ENCODE assay signal across 8 cellular contexts in the genomic region with DNA sequence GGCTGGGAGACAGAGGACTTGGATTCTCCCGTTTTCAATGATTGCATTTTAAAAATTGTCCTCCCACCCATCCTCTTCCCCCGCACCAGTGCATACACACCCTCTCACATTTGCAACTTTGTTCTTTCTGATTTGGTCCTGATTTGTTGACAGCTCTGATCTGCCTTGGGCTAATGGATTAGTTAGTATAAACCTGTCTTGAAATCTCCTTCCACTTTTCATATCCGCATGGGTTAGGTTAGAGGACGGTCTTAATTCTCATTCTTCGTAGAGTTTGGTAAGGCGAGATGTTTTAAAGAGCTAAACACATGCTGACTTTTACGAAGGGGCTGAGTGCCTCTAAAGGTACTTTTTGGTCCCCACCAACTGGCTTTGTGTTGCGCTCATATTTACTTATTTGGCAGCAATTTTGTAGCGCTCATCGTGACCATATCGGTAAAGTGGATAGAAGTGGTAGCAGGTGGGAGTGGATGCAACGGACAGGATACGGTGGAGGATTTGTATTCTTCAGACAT. TPM values are rescaled to one million over a fixed set of nuclear protein-coding genes. Genes with fewer than 3 reads are reported as not detected.
DNase-seq lines count a peak whose midpoint lies in the region; ATAC-seq and TF ChIP-seq lines count a peak whose summit lies in the region.

No MANE protein-coding gene starts in this region.

- H4K91ac ChIP-seq in trophoblast cell (ENCODE audit: low read depth, low read length): no peak overlapping the region

- WGBS in trophoblast cell (ENCODE audit: extremely low coverage, insufficient coverage, insufficient read length): no CpG with 5 or more reads among the region's 13 CpGs

- H3K23ac ChIP-seq in trophoblast cell (ENCODE audit: low read length): no peak overlapping the region

- H3K79me1 ChIP-seq in trophoblast cell (ENCODE audit: low read length): peaks cover 6% of the 10 kb centered on the region

- peaks cover 11% of the 10 kb centered on the region for H3K36me3 Mint-ChIP-seq in activated T-helper 1 cell treated with anti-CD3 and anti-CD28 coated beads, Interleukin-12 subunit alpha, Interleukin-12 subunit beta, Interleukin-2, Interleukin-4 antibody, amounts not matched to agents 30 ng/mL and 10 ng/mL and 1 ng/mL, durations not matched to agents 14 hours and 24 hours and 36 hours (ENCODE audit: low read depth)

- H3K9me3 ChIP-seq in MM.1S (replicated peaks; ENCODE audit: insufficient read depth, low read length): no peaks in the 10 kb centered on the region
- H3K9me3 ChIP-seq in trophoblast cell (ENCODE audit: insufficient read depth, low read depth, low read length): no peaks in the 10 kb centered on the region

- H3F3A ChIP-seq in MM.1S (ENCODE audit: insufficient read depth, low read length): peaks cover 5% of the 10 kb centered on the region; the same call in 1 of the 2 replicates

- H3K4me2 ChIP-seq in MM.1S (ENCODE audit: low read depth, low read length): peak overlapping the region; percentile 53
- H3K4me2 ChIP-seq in trophoblast cell (ENCODE audit: low read length): peak overlapping the region; percentile 92

- H3K4me1 Mint-ChIP-seq in activated T-helper 1 cell treated with anti-CD3 and anti-CD28 coated beads, Interleukin-12 subunit alpha, Interleukin-12 subunit beta, Interleukin-2, Interleukin-4 antibody, amounts not matched to agents 30 ng/mL and 10 ng/mL and 1 ng/mL, durations not matched to agents 14 hours and 24 hours and 36 hours (ENCODE audit: low read depth): peaks cover 22% of the 10 kb centered on the region

- no peak overlapping the region for H2AK5ac ChIP-seq in trophoblast cell (ENCODE audit: low read length)

- H3K27me3 ChIP-seq in MM.1S (replicated peaks; ENCODE audit: insufficient read depth, low read length) (no peaks in the 10 kb centered on the region), trophoblast cell (ENCODE audit: insufficient read depth, low read length) (no peaks in the 10 kb centered on the region)

- H3K36me3 ChIP-seq in MM.1S (replicated peaks; ENCODE audit: insufficient read depth, low read length) (no peaks in the 10 kb centered on the region), trophoblast cell (ENCODE audit: control insufficient read depth in 1 of 2, insufficient read depth in 2 of 2, low read length in 2 of 2) (no peaks in the 10 kb centered on the region)

- H3K79me2 ChIP-seq in MM.1S (ENCODE audit: low read length) (peaks cover 34% of the 10 kb centered on the region), trophoblast cell (ENCODE audit: control insufficient read depth, insufficient read depth, low read length, poor library complexity) (peaks cover 3% of the 10 kb centered on the region)

- 0 out of 2 replicates have a peak, but pooled peaks cover 5% of the 10 kb centered on the region for H3K4me1 ChIP-seq in MM.1S (ENCODE audit: low read length)
- no peaks in the 10 kb centered on the region for H3K4me1 ChIP-seq in trophoblast cell (ENCODE audit: control insufficient read depth in 1 of 2, insufficient read depth in 2 of 2, low read length in 2 of 2)

- no peaks in the 10 kb centered on the region for H4K20me1 ChIP-seq in MM.1S (ENCODE audit: insufficient read depth, low read length)

- H4K8ac ChIP-seq in trophoblast cell (ENCODE audit: low read depth, low read length): no peak overlapping the region

- H3K27me3 Mint-ChIP-seq in activated T-helper 1 cell treated with anti-CD3 and anti-CD28 coated beads, Interleukin-12 subunit alpha, Interleukin-12 subunit beta, Interleukin-2, Interleukin-4 antibody, amounts not matched to agents 30 ng/mL and 10 ng/mL and 1 ng/mL, durations not matched to agents 14 hours and 24 hours and 36 hours (ENCODE audit: insufficient read depth): no peaks in the 10 kb centered on the region

- intact Hi-C loops in activated T-helper 1 cell treated with anti-CD3 and anti-CD28 coated beads, Interleukin-12 subunit alpha, Interleukin-12 subunit beta, Interleukin-2, Interleukin-4 antibody, amounts not matched to agents 30 ng/mL and 10 ng/mL and 1 ng/mL, durations not matched to agents 14 hours and 24 hours and 36 hours (cut with micrococcal nuclease): loop anchor here (1.0 to 10.0 kb wide), 6 partner anchors 103 to 881 kb away; partner anchors contain the start of genes ANKMY2 and BZW2

- H3K27ac Mint-ChIP-seq in activated T-helper 1 cell treated with anti-CD3 and anti-CD28 coated beads, Interleukin-12 subunit alpha, Interleukin-12 subunit beta, Interleukin-2, Interleukin-4 antibody, amounts not matched to agents 30 ng/mL and 10 ng/mL and 1 ng/mL, durations not matched to agents 14 hours and 24 hours and 36 hours: peak overlapping the region; percentile 94

- ATAC-seq in GM21717 (IDR thresholded peaks at IDR 0.05; ENCODE audit: unreplicated experiment) (peak; percentile 3), GM19467 (IDR thresholded peaks at IDR 0.05; ENCODE audit: unreplicated experiment) (no peak)

- no peak overlapping the region for H3K18ac ChIP-seq in trophoblast cell (ENCODE audit: low read length)

- TF ChIP-seq CTCF in MM.1S (IDR thresholded peaks at IDR 0.05; ENCODE audit: low read length): no peak

- DNase-seq in DMS79 treated with DMSO at 0.1 percent for 48 hours (lab: John Stamatoyannopoulos, UW) (peak; percentile 37), MM.1S (peak; percentile 34), glomerular visceral epithelial cell (ENCODE audit: extremely low spot score) (peak; percentile 33), trophoblast cell (peak in 1 of 2 donors; percentile 13), cortex of kidney (lab: John Stamatoyannopoulos, UW) (no peak)
- peak; percentile 6 for DNase-seq in activated T-helper 1 cell treated with anti-CD3 and anti-CD28 coated beads, Interleukin-12 subunit alpha, Interleukin-12 subunit beta, Interleukin-2, Interleukin-4 antibody, amounts not matched to agents 30 ng/mL and 10 ng/mL and 1 ng/mL, durations not matched to agents 14 hours and 24 hours and 36 hours (ENCODE audit: low spot score)

- no peak overlapping the region for H3K14ac ChIP-seq in trophoblast cell (ENCODE audit: low read length)

- H2AFZ ChIP-seq in MM.1S (ENCODE audit: low read length) (peak overlapping the region; percentile 93), trophoblast cell (ENCODE audit: insufficient read depth, low read length, poor library complexity) (peak overlapping the region; percentile 86)

- no peak overlapping the region for H3K4ac ChIP-seq in trophoblast cell (ENCODE audit: low read depth, low read length)

- no peaks in the 10 kb centered on the region for H3K9me2 ChIP-seq in MM.1S (replicated peaks; ENCODE audit: insufficient read depth, low read length)

- H3K9me3 Mint-ChIP-seq in activated T-helper 1 cell treated with anti-CD3 and anti-CD28 coated beads, Interleukin-12 subunit alpha, Interleukin-12 subunit beta, Interleukin-2, Interleukin-4 antibody, amounts not matched to agents 30 ng/mL and 10 ng/mL and 1 ng/mL, durations not matched to agents 14 hours and 24 hours and 36 hours: peaks cover 13% of the 10 kb centered on the region

- H2BK12ac ChIP-seq in trophoblast cell (ENCODE audit: low read length): no peak overlapping the region

- no peak overlapping the region for H2BK5ac ChIP-seq in trophoblast cell (ENCODE audit: low read depth, low read length, poor library complexity)

- H3K4me3 ChIP-seq in MM.1S (ENCODE audit: low read length) (peak overlapping the region; percentile 89), trophoblast cell (ENCODE audit: low read depth, low read length) (peak overlapping the region; percentile 99)

- H2BK120ac ChIP-seq in trophoblast cell (ENCODE audit: insufficient read depth, low read length, poor library complexity): no peak overlapping the region

- no peak overlapping the region for H4K12ac ChIP-seq in trophoblast cell (ENCODE audit: low read depth, low read length)

- H3K9ac ChIP-seq in MM.1S (ENCODE audit: low read length) (peak overlapping the region; percentile 75), trophoblast cell (ENCODE audit: low read length) (peak overlapping the region; percentile 57)

- H3K4me3 Mint-ChIP-seq in activated T-helper 1 cell treated with anti-CD3 and anti-CD28 coated beads, Interleukin-12 subunit alpha, Interleukin-12 subunit beta, Interleukin-2, Interleukin-4 antibody, amounts not matched to agents 30 ng/mL and 10 ng/mL and 1 ng/mL, durations not matched to agents 14 hours and 24 hours and 36 hours: peak overlapping the region; percentile 92

- H3K27ac ChIP-seq in MM.1S (ENCODE audit: low read length) (peak overlapping the region; percentile 70; the same call in 1 of the 2 replicates), trophoblast cell (ENCODE audit: low read depth, low read length) (no peak overlapping the region)

RNA-seq across cellular contexts. Expression of gene AHR, which starts 1.1 kb away (rescaled TPM):
- 25.3 and 29.1 TPM in 2 replicates for total RNA-seq in activated T-helper 1 cell treated with anti-CD3 and anti-CD28 coated beads, Interleukin-12 subunit alpha, Interleukin-12 subunit beta, Interleukin-2, Interleukin-4 antibody, amounts not matched to agents 30 ng/mL and 10 ng/mL and 1 ng/mL, durations not matched to agents 14 hours and 24 hours and 36 hours
- 15.7 and 17.4 TPM in 2 replicates for polyA plus RNA-seq in trophoblast cell (2013)
